Comparison of ENCODE assay signal across 23 cellular contexts in genomic region chr5:67161767-67162166, GRCh38. TPM values are rescaled to one million over a fixed set of nuclear protein-coding genes. Genes with fewer than 3 reads are reported as not detected.
A peak's percentile ranks its signal among the peaks of the same experiment; 100 is the strongest.
DNase-seq lines count a peak whose midpoint lies in the region; ATAC-seq and TF ChIP-seq lines count a peak whose summit lies in the region.
"Had no signal": no experiment of that assay in that cellular context is flagged by ENCODE, and none has a peak within 500 bp of the region (broad histone marks: within the 10 kb centered on the region; RNA-seq: fewer than 3 reads in every experiment).

No MANE protein-coding gene starts in this region.

- BruUV-seq in PC-3 (replicated peaks; lab: Mats Ljungman, UMichigan) = no TSS peak

- no peak for ATAC-seq in PC-3
- no peak for ATAC-seq in natural killer cell treated with Interleukin-12 subunit alpha and Interleukin-12 subunit beta and Interleukin-15 and Interleukin-18, amount 100 ng/mL, for 72 hours
- ATAC-seq in GM18498 (IDR thresholded peaks at IDR 0.05; ENCODE audit: unreplicated experiment) = no peak

- H3K9me2 ChIP-seq in PC-3 (replicated peaks; ENCODE audit: low read length) = no peaks in the 10 kb centered on the region
- H3K9me2 ChIP-seq: SK-N-SH had no signal

- intact Hi-C loops in PC-3 (cut with micrococcal nuclease) = loop anchor here (1.0 kb wide), 1 partner anchor 46 kb away; no protein-coding TSS in a partner anchor

- H3K9me3 Mint-ChIP-seq in activated CD4-positive, alpha-beta T cell treated with anti-CD3 and anti-CD28 coated beads, Interleukin-2, amount 10 ng/mL, durations not matched to agents 7 days and 5 days = no peaks in the 10 kb centered on the region
- no peaks in the 10 kb centered on the region for H3K9me3 Mint-ChIP-seq in activated naive CD8-positive, alpha-beta T cell treated with anti-CD3 and anti-CD28 coated beads for 36 hours
- no peaks in the 10 kb centered on the region for H3K9me3 Mint-ChIP-seq in natural killer cell treated with Interleukin-12 subunit alpha and Interleukin-12 subunit beta and Interleukin-15 and Interleukin-18, amount 100 ng/mL, for 72 hours
- H3K9me3 Mint-ChIP-seq: memory B cell had no signal

- H3K4me1 ChIP-seq in PC-3 (ENCODE audit: insufficient read depth, low read length) = peaks cover 48% of the 10 kb centered on the region

- H4K20me1 ChIP-seq in PC-3 (ENCODE audit: low read length) = no peaks in the 10 kb centered on the region

- H3K36me3 Mint-ChIP-seq in activated CD4-positive, alpha-beta T cell treated with anti-CD3 and anti-CD28 coated beads, Interleukin-2, amount 10 ng/mL, durations not matched to agents 7 days and 5 days (ENCODE audit: low read depth) = peaks cover 71% of the 10 kb centered on the region
- H3K36me3 Mint-ChIP-seq in activated naive CD8-positive, alpha-beta T cell treated with anti-CD3 and anti-CD28 coated beads for 36 hours = peaks cover 21% of the 10 kb centered on the region
- H3K36me3 Mint-ChIP-seq in natural killer cell treated with Interleukin-12 subunit alpha and Interleukin-12 subunit beta and Interleukin-15 and Interleukin-18, amount 100 ng/mL, for 72 hours = no peaks in the 10 kb centered on the region
- H3K36me3 Mint-ChIP-seq: memory B cell had no signal

- no peaks in the 10 kb centered on the region for H3K27me3 ChIP-seq in PC-3 (ENCODE audit: low read length)
- H3K27me3 ChIP-seq: pancreas, right atrium auricular region, stomach, transverse colon had no signal

- peaks cover 7% of the 10 kb centered on the region for H3F3A ChIP-seq in PC-3 (ENCODE audit: low read length, unreplicated experiment)

- H3K4me3 Mint-ChIP-seq in activated CD4-positive, alpha-beta T cell treated with anti-CD3 and anti-CD28 coated beads, Interleukin-2, amount 10 ng/mL, durations not matched to agents 7 days and 5 days = peak overlapping the region; percentile 90
- H3K4me3 Mint-ChIP-seq in activated naive CD8-positive, alpha-beta T cell treated with anti-CD3 and anti-CD28 coated beads for 36 hours = no peak overlapping the region
- no peak overlapping the region for H3K4me3 Mint-ChIP-seq in natural killer cell treated with Interleukin-12 subunit alpha and Interleukin-12 subunit beta and Interleukin-15 and Interleukin-18, amount 100 ng/mL, for 72 hours
- H3K4me3 Mint-ChIP-seq: memory B cell had no signal

- H3K79me2 ChIP-seq in PC-3 (ENCODE audit: low read length) = no peaks in the 10 kb centered on the region

- H3K4me2 ChIP-seq in PC-3 (ENCODE audit: low read length) = peak overlapping the region; percentile 78

- peaks cover 87% of the 10 kb centered on the region for H3K4me1 Mint-ChIP-seq in activated CD4-positive, alpha-beta T cell treated with anti-CD3 and anti-CD28 coated beads, Interleukin-2, amount 10 ng/mL, durations not matched to agents 7 days and 5 days
- peaks cover 50% of the 10 kb centered on the region for H3K4me1 Mint-ChIP-seq in activated naive CD8-positive, alpha-beta T cell treated with anti-CD3 and anti-CD28 coated beads for 36 hours
- peaks cover 16 to 27% of the 10 kb centered on the region in 2 donors for H3K4me1 Mint-ChIP-seq in natural killer cell treated with Interleukin-12 subunit alpha and Interleukin-12 subunit beta and Interleukin-15 and Interleukin-18, amount 100 ng/mL, for 72 hours (ENCODE audit: low read depth in 2 of 2)

- POLR2A ChIA-PET in activated CD4-positive, alpha-beta T cell treated with anti-CD3 and anti-CD28 coated beads, Interleukin-2, amount 10 ng/mL, durations not matched to agents 7 days and 5 days (lab: Charles Lee) = no interaction called here
- POLR2A ChIA-PET in PC-3 (lab: Charles Lee; ENCODE audit: unreplicated experiment) = no interaction called here

- CTCF ChIA-PET in activated CD4-positive, alpha-beta T cell treated with anti-CD3 and anti-CD28 coated beads, Interleukin-2, amount 10 ng/mL, durations not matched to agents 7 days and 5 days (lab: Charles Lee) = interaction anchor here (19.3 kb wide), 1 partner anchor 45 kb away, joined by 350 read pairs; the partner anchor contains the start of gene CD180
- CTCF ChIA-PET in PC-3 (lab: Charles Lee) = interaction anchor here (1.7 kb wide), 1 partner anchor 47 kb away, joined by 7 read pairs; no protein-coding TSS in a partner anchor

- no peak for TF ChIP-seq CTCF in PC-3 (conservative IDR thresholded peaks at IDR 0.05; ENCODE audit: low read depth, low read length)

- H3K27me3 Mint-ChIP-seq in activated CD4-positive, alpha-beta T cell treated with anti-CD3 and anti-CD28 coated beads, Interleukin-2, amount 10 ng/mL, durations not matched to agents 7 days and 5 days = no peaks in the 10 kb centered on the region
- no peaks in the 10 kb centered on the region for H3K27me3 Mint-ChIP-seq in activated naive CD8-positive, alpha-beta T cell treated with anti-CD3 and anti-CD28 coated beads for 36 hours
- H3K27me3 Mint-ChIP-seq in natural killer cell treated with Interleukin-12 subunit alpha and Interleukin-12 subunit beta and Interleukin-15 and Interleukin-18, amount 100 ng/mL, for 72 hours = no peaks in the 10 kb centered on the region
- H3K27me3 Mint-ChIP-seq: memory B cell had no signal

- peak overlapping the region; percentile 44; the same call in 1 of the 2 replicates for H3K9ac ChIP-seq in PC-3 (ENCODE audit: low read length)
- H3K9ac ChIP-seq: SK-N-SH had no signal

- 0 out of 2 replicates have a peak overlapping the region, but pooled peaks have one; percentile 48 for H3K4me3 ChIP-seq in PC-3 (ENCODE audit: low read length)
- H3K4me3 ChIP-seq: pancreas, right atrium auricular region, stomach, transverse colon had no signal

- peak overlapping the region; percentile 92 for H3K27ac ChIP-seq in PC-3 (ENCODE audit: low read length)
- H3K27ac ChIP-seq: pancreas, right atrium auricular region, transverse colon had no signal

- H2AFZ ChIP-seq in PC-3 (ENCODE audit: low read length) = no peak overlapping the region

- peak overlapping the region; percentile 87 for H3K27ac Mint-ChIP-seq in activated CD4-positive, alpha-beta T cell treated with anti-CD3 and anti-CD28 coated beads, Interleukin-2, amount 10 ng/mL, durations not matched to agents 7 days and 5 days
- peak overlapping the region; percentile 16 for H3K27ac Mint-ChIP-seq in activated naive CD8-positive, alpha-beta T cell treated with anti-CD3 and anti-CD28 coated beads for 36 hours
- peak overlapping the region; percentile 42 to 70 for H3K27ac Mint-ChIP-seq in natural killer cell treated with Interleukin-12 subunit alpha and Interleukin-12 subunit beta and Interleukin-15 and Interleukin-18, amount 100 ng/mL, for 72 hours

- peaks cover 12% of the 10 kb centered on the region; the same call in 1 of the 2 replicates for H3K36me3 ChIP-seq in PC-3 (ENCODE audit: low read depth, low read length)
- H3K36me3 ChIP-seq: transverse colon had no signal

- no peaks in the 10 kb centered on the region for H3K9me3 ChIP-seq in PC-3 (ENCODE audit: low read length)
- H3K9me3 ChIP-seq: pancreas, right atrium auricular region, SK-N-SH, stomach, transverse colon had no signal

- DNase-seq in activated CD4-positive, alpha-beta T cell treated with anti-CD3 and anti-CD28 coated beads, Interleukin-2, amount 10 ng/mL, durations not matched to agents 7 days and 5 days = no peak
- DNase-seq in activated CD4-positive, alpha-beta T cell treated with anti-CD3 and anti-CD28 coated beads for 48 hours = no peak
- DNase-seq in PC-3 (no peak), cerebellar cortex (ENCODE audit: low spot score) (no peak), SW480 (ENCODE audit: low spot score) (no peak)
- no peak for DNase-seq in activated naive CD8-positive, alpha-beta T cell treated with anti-CD3 and anti-CD28 coated beads for 36 hours
- no peak for DNase-seq in natural killer cell treated with Interleukin-12 subunit alpha and Interleukin-12 subunit beta and Interleukin-15 and Interleukin-18, amount 100 ng/mL, for 72 hours (ENCODE audit: low spot score)
- DNase-seq: activated naive CD4-positive, alpha-beta T cell treated with anti-CD3 and anti-CD28 coated beads, Interleukin-2, amount 50 U/mL, for 16 hours; glutamatergic neuron; MV-4-11; NCI-H1694; NCI-H2171 treated with DMSO at 0.1 percent for 48 hours; NCI-H526; pancreas; SK-N-SH; stimulated activated CD4-positive, alpha-beta T cell treated with anti-CD3 and anti-CD28 coated beads, Interleukin-4, amount 100 ng/mL, for 4 hours; stomach; T1000; transverse colon had no signal

RNA-seq across cellular contexts. Expression of gene CD180, which starts 34.8 kb away (rescaled TPM):
- under 1 TPM; 0.17 TPM for total RNA-seq in activated CD4-positive, alpha-beta T cell treated with anti-CD3 and anti-CD28 coated beads, Interleukin-2, amount 10 ng/mL, durations not matched to agents 7 days and 5 days
- total RNA-seq in PC-3 (2014; rRNA removed) = not detected in 2 replicates
- under 1 TPM in 1 of 2 experiments, not detected in 1; 0.04 TPM for total RNA-seq in activated naive CD8-positive, alpha-beta T cell treated with anti-CD3 and anti-CD28 coated beads for 36 hours
- under 1 TPM in 1 of 2 donors, not detected in 1; 0.14 TPM for total RNA-seq in natural killer cell treated with Interleukin-12 subunit alpha and Interleukin-12 subunit beta and Interleukin-15 and Interleukin-18, amount 100 ng/mL, for 72 hours
- total RNA-seq: H1 had no signal

Comparison
In these comparisons a context has a peak if more than half of its experiments do, and no peak if none do; other contexts are left out.
1. H3K27ac Mint-ChIP-seq: peak in every context shown above with its lines; median percentile 87 in activated CD4-positive, alpha-beta T cell treated with anti-CD3 and anti-CD28 coated beads, Interleukin-2, amount 10 ng/mL, durations not matched to agents 7 days and 5 days; 56 in natural killer cell treated with Interleukin-12 subunit alpha and Interleukin-12 subunit beta and Interleukin-15 and Interleukin-18, amount 100 ng/mL, for 72 hours; 16 in activated naive CD8-positive, alpha-beta T cell treated with anti-CD3 and anti-CD28 coated beads for 36 hours.